In genomic region chr3:156606729-156607128, GRCh38 we compare ENCODE assay signal across 8 cellular contexts. TPM values are rescaled to one million over a fixed set of nuclear protein-coding genes. Genes with fewer than 3 reads are reported as not detected.
A peak's percentile ranks its signal among the peaks of the same experiment; 100 is the strongest.
DNase-seq lines count a peak whose midpoint lies in the region; ATAC-seq and TF ChIP-seq lines count a peak whose summit lies in the region.

No MANE protein-coding gene starts in this region.

- H3K36me3 ChIP-seq in muscle layer of colon (ENCODE audit: insufficient read depth, low read length), result no peaks in the 10 kb centered on the region
- H3K36me3 ChIP-seq in Peyer's patch, result no peaks in the 10 kb centered on the region

- DNase-seq in GM12865 (ENCODE audit: low read depth), result peak; percentile 28
- peak; percentile 48 for DNase-seq in RPMI8226
- DNase-seq in ecto neural progenitor cell (ENCODE audit: low spot score), result no peak
- no peak for DNase-seq in DMS79 (lab: John Stamatoyannopoulos, UW)
- no peak for DNase-seq in Peyer's patch

- H3K27me3 ChIP-seq in muscle layer of colon (ENCODE audit: control insufficient read depth in 1 of 2, insufficient read depth in 2 of 2, low read length in 2 of 2) (no peaks in the 10 kb centered on the region), Peyer's patch (no peaks in the 10 kb centered on the region)

- no peak overlapping the region for H3K9ac ChIP-seq in muscle layer of colon (ENCODE audit: low read length)

- no peak for TF ChIP-seq POLR2A in Peyer's patch (IDR thresholded peaks at IDR 0.05)

- peak; percentile 59 for ATAC-seq in HG02571 (IDR thresholded peaks at IDR 0.05; ENCODE audit: unreplicated experiment)
- no peak for ATAC-seq in HG03521 (IDR thresholded peaks at IDR 0.05; ENCODE audit: unreplicated experiment)

- peak overlapping the region; percentile 6; the same call in 1 of the 2 replicates for H3K4me3 ChIP-seq in GM12865 (ENCODE audit: low read depth, low read length)
- H3K4me3 ChIP-seq in muscle layer of colon (ENCODE audit: low read depth in 1 of 2, low read length in 2 of 2), result peak overlapping the region in 1 of 2 donors; percentile 24
- H3K4me3 ChIP-seq in Peyer's patch, result peak overlapping the region in 2 of 4 donors; percentile 36 to 50

- H3K27ac ChIP-seq in muscle layer of colon (ENCODE audit: low read depth, low read length), result peak overlapping the region; percentile 81
- peak overlapping the region in 2 of 4 donors; percentile 3 to 40 for H3K27ac ChIP-seq in Peyer's patch

- no peaks in the 10 kb centered on the region for H3K9me3 ChIP-seq in muscle layer of colon (ENCODE audit: low read length)
- no peaks in the 10 kb centered on the region for H3K9me3 ChIP-seq in Peyer's patch

- no peak for TF ChIP-seq CTCF in GM12865 (IDR thresholded peaks at IDR 0.05; ENCODE audit: insufficient read depth, low read depth, low read length, missing control alignments)
- no peak for TF ChIP-seq CTCF in Peyer's patch (IDR thresholded peaks at IDR 0.05)

- H3K4me1 ChIP-seq in muscle layer of colon (ENCODE audit: insufficient read depth, low read length), result peaks cover 4% of the 10 kb centered on the region
- no peaks in the 10 kb centered on the region for H3K4me1 ChIP-seq in Peyer's patch

RNA-seq across cellular contexts. Expression of gene SSR3, which starts 51.8 kb away (rescaled TPM):
- total RNA-seq in Peyer's patch, result 10 to 100 TPM; 47.6 to 78.4 (median 58.3) TPM

Comparison
In these comparisons a context has a peak if more than half of its experiments do, and no peak if none do; other contexts are left out.
1. DNase-seq: peak in GM12865 (single experiment) and RPMI8226 (single experiment); none in ecto neural progenitor cell (single experiment), DMS79 (single experiment) and Peyer's patch (0 of 3).